In genomic region chr11:125570952-125571351, GRCh38 we compare ENCODE assay signal across 15 cellular contexts. TPM values are rescaled to one million over a fixed set of nuclear protein-coding genes. Genes with fewer than 3 reads are reported as not detected.
DNase-seq lines count a peak whose midpoint lies in the region; ATAC-seq and TF ChIP-seq lines count a peak whose summit lies in the region.
"Had no signal": no experiment of that assay in that cellular context is flagged by ENCODE, and none has a peak within 500 bp of the region (broad histone marks: within the 10 kb centered on the region; RNA-seq: fewer than 3 reads in every experiment).

No MANE protein-coding gene starts in this region.

- H3K27ac ChIP-seq in CD4-positive, alpha-beta T cell (ENCODE audit: low read depth, low read length): no peak overlapping the region
- no peak overlapping the region for H3K27ac ChIP-seq in IMR-90 (ENCODE audit: insufficient read depth, low read length)
- H3K27ac ChIP-seq in RWPE1: no peak overlapping the region
- no peak overlapping the region for H3K27ac ChIP-seq in tibial artery

- no peak overlapping the region for H2BK20ac ChIP-seq in IMR-90 (ENCODE audit: low read depth, low read length)

- peaks cover 12% of the 10 kb centered on the region for H3K4me1 ChIP-seq in IMR-90 (ENCODE audit: control insufficient read depth, insufficient read depth, low read length)
- peaks cover 20% of the 10 kb centered on the region for H3K4me1 ChIP-seq in adipocyte (ENCODE audit: control insufficient read depth, insufficient read depth, low read length)
- peaks cover 0 to 22% (median 14%) of the 10 kb centered on the region in 4 donors for H3K4me1 ChIP-seq in tibial artery

- dilution Hi-C loops in IMR-90 (cut with HindIII; ENCODE audit: low sequenced_read_pairs, unreplicated experiment): no loop called here

- H2AFZ ChIP-seq in IMR-90 (replicated peaks; ENCODE audit: low read length, poor library complexity): no peak overlapping the region

- no CpG with 5 or more reads among the region's 2 CpGs for WGBS in IMR-90 (ENCODE audit: extremely low coverage in 2 of 2, insufficient read length in 1 of 2), 2 experiments

- H4K5ac ChIP-seq in IMR-90 (ENCODE audit: low read depth, low read length): no peak overlapping the region

- H3K27me3 ChIP-seq in CD4-positive, alpha-beta T cell (ENCODE audit: control insufficient read depth, insufficient read depth, low read length): no peaks in the 10 kb centered on the region
- H3K27me3 ChIP-seq in IMR-90 (ENCODE audit: control insufficient read depth, insufficient read depth, low read length): no peaks in the 10 kb centered on the region
- no peaks in the 10 kb centered on the region for H3K27me3 ChIP-seq in adipocyte (replicated peaks; ENCODE audit: control insufficient read depth, insufficient read depth, low read length)
- H3K27me3 ChIP-seq in tibial artery: no peaks in the 10 kb centered on the region
- H3K27me3 ChIP-seq: upper lobe of left lung had no signal

- peaks cover 15 to 22% of the 10 kb centered on the region in 2 experiments for H3K79me1 ChIP-seq in IMR-90 (ENCODE audit: low read depth in 1 of 2, low read length in 2 of 2)

- H3K18ac ChIP-seq in IMR-90 (ENCODE audit: low read depth, low read length): no peak overlapping the region

- no peaks in the 10 kb centered on the region for H3K27me3 Mint-ChIP-seq in CD4-positive, alpha-beta T cell
- no peaks in the 10 kb centered on the region for H3K27me3 Mint-ChIP-seq in naive thymus-derived CD8-positive, alpha-beta T cell
- H3K27me3 Mint-ChIP-seq: naive B cell had no signal

- no peak for TF ChIP-seq RAD21 in IMR-90 (IDR thresholded peaks at IDR 0.05; ENCODE audit: low read length)

- CTCF ChIA-PET in CD4-positive, alpha-beta T cell (lab: Charles Lee): interaction anchor here (3.0 kb wide), 1 partner anchor 23 kb away, joined by 19 read pairs; the partner anchor contains the start of gene STT3A
- CTCF ChIA-PET in IMR-90 (lab: Yijun Ruan, JAX): no interaction called here
- CTCF ChIA-PET in RWPE1 (lab: Yijun Ruan, JAX): interaction anchor here (1.0 kb wide), 1 partner anchor 148 kb away, joined by 4 read pairs; no protein-coding TSS in a partner anchor

- no peak for TF ChIP-seq POLR2A in IMR-90 (IDR thresholded peaks at IDR 0.05; ENCODE audit: low read depth, low read length)

- no peaks in the 10 kb centered on the region for H3K9me3 Mint-ChIP-seq in CD4-positive, alpha-beta T cell
- no peaks in the 10 kb centered on the region for H3K9me3 Mint-ChIP-seq in naive thymus-derived CD8-positive, alpha-beta T cell
- H3K9me3 Mint-ChIP-seq: naive B cell had no signal

- H3K9me1 ChIP-seq in IMR-90 (ENCODE audit: insufficient read depth, low read length): peaks cover 5% of the 10 kb centered on the region

- H3K36me3 ChIP-seq in IMR-90 (ENCODE audit: control insufficient read depth, insufficient read depth, low read length): peaks cover 16% of the 10 kb centered on the region
- peaks cover 37% of the 10 kb centered on the region for H3K36me3 ChIP-seq in adipocyte (ENCODE audit: control insufficient read depth, insufficient read depth, low read length, severe bottlenecking)
- peaks cover 29 to 31% (median 31%) of the 10 kb centered on the region in 3 donors for H3K36me3 ChIP-seq in tibial artery

- no peak overlapping the region for H3K4me3 ChIP-seq in IMR-90 (ENCODE audit: insufficient read depth, low read depth, low read length)
- H3K4me3 ChIP-seq in adipocyte (ENCODE audit: low read length): peak overlapping the region; percentile 98
- H3K4me3 ChIP-seq in tibial artery: no peak overlapping the region

- no peak overlapping the region; the same call in 1 of the 2 replicates for H3K4me2 ChIP-seq in IMR-90 (ENCODE audit: low read depth, low read length)

- no peak overlapping the region for H3K9ac ChIP-seq in IMR-90 (ENCODE audit: low read depth, low read length)
- H3K9ac ChIP-seq in adipocyte (ENCODE audit: low read length): peak overlapping the region; percentile 98

- in situ Hi-C loops in IMR-90 (cut with MboI; ENCODE audit: low sequenced_read_pairs): no loop called here

- peaks cover 46% of the 10 kb centered on the region for H3K36me3 Mint-ChIP-seq in CD4-positive, alpha-beta T cell (ENCODE audit: low read depth)
- peaks cover 4 to 39% (median 6%) of the 10 kb centered on the region in 3 donors for H3K36me3 Mint-ChIP-seq in naive thymus-derived CD8-positive, alpha-beta T cell

- H2BK15ac ChIP-seq in IMR-90 (ENCODE audit: low read depth, low read length): no peak overlapping the region

- POLR2A ChIA-PET in CD4-positive, alpha-beta T cell (lab: Charles Lee): interaction anchor here (1.8 to 6.7 kb wide), 3 partner anchors 21 to 317 kb away, joined by 15 to 136 read pairs (median 21); partner anchors contain the start of genes CHEK1, HYLS1 and STT3A
- POLR2A ChIA-PET in IMR-90 (lab: Charles Lee; ENCODE audit: unreplicated experiment) (no interaction called here), RWPE1 (lab: Yijun Ruan, JAX; ENCODE audit: low non-redundant PET) (no interaction called here)
- POLR2A ChIA-PET in naive thymus-derived CD8-positive, alpha-beta T cell (lab: Charles Lee): interaction anchor here (0.6 to 2.0 kb wide), 4 partner anchors 21 to 733 kb away, joined by 3 to 59 read pairs (median 8); partner anchors contain the start of genes CHEK1, DCPS, HYLS1 and STT3A

- H3K56ac ChIP-seq in IMR-90 (ENCODE audit: extremely low read depth, insufficient read depth, low read length): no peak overlapping the region

- H3K27ac Mint-ChIP-seq in CD4-positive, alpha-beta T cell: peak overlapping the region; percentile 84
- peak overlapping the region in 9 of 10 donors; percentile 10 to 95 (median 75) for H3K27ac Mint-ChIP-seq in naive thymus-derived CD8-positive, alpha-beta T cell

- H3K4me1 Mint-ChIP-seq in CD4-positive, alpha-beta T cell (ENCODE audit: low read depth): peaks cover 26% of the 10 kb centered on the region
- H3K4me1 Mint-ChIP-seq in naive thymus-derived CD8-positive, alpha-beta T cell: peaks cover 13 to 47% (median 42%) of the 10 kb centered on the region in 4 donors

- no TSS peak for BruUV-seq in IMR-90 (replicated peaks; lab: Mats Ljungman, UMichigan)

- 0 out of 2 replicates have a peak overlapping the region, but pooled peaks have one; percentile 55 for H2AK5ac ChIP-seq in IMR-90 (ENCODE audit: low read depth, low read length)

- peak overlapping the region; percentile 21; the same call in 1 of the 2 replicates for H3K4ac ChIP-seq in IMR-90 (ENCODE audit: low read depth, low read length)

- no peak for ATAC-seq in CD4-positive, alpha-beta T cell (ENCODE audit: poor library complexity)
- ATAC-seq in IMR-90 (ENCODE audit: low read depth): no peak
- ATAC-seq in naive thymus-derived CD8-positive, alpha-beta T cell: no peak

- no peak overlapping the region for H4K8ac ChIP-seq in IMR-90 (ENCODE audit: low read depth in 2 of 2, low read length in 2 of 2)

- peak overlapping the region; percentile 89 for H3K23ac ChIP-seq in IMR-90 (ENCODE audit: low read depth, low read length)

- no peaks in the 10 kb centered on the region for H4K20me1 ChIP-seq in IMR-90 (ENCODE audit: insufficient read depth, low read length)

- peak overlapping the region; percentile 86 for H3K4me3 Mint-ChIP-seq in CD4-positive, alpha-beta T cell
- peak overlapping the region in 8 of 10 donors; percentile 83 to 94 (median 92) for H3K4me3 Mint-ChIP-seq in naive thymus-derived CD8-positive, alpha-beta T cell

- no peaks in the 10 kb centered on the region for H3K9me3 ChIP-seq in CD4-positive, alpha-beta T cell (ENCODE audit: control insufficient read depth, low read length)
- H3K9me3 ChIP-seq in IMR-90 (ENCODE audit: control insufficient read depth, insufficient read depth, low read length) (no peaks in the 10 kb centered on the region), adipocyte (ENCODE audit: control insufficient read depth, low read length) (no peaks in the 10 kb centered on the region), tibial artery (no peaks in the 10 kb centered on the region)
- H3K9me3 ChIP-seq: upper lobe of left lung had no signal

- no peak overlapping the region for H2AK9ac ChIP-seq in IMR-90 (replicated peaks; ENCODE audit: low read depth, low read length, poor library complexity)

- intact Hi-C loops in CD4-positive, alpha-beta T cell (cut with DNase I, micrococcal nuclease): loop anchor here in 1 of 2 experiments (5.0 kb wide), 1 partner anchor 696 kb away; the partner anchor contains the start of genes FOXRED1 and SRPRA
- intact Hi-C loops in IMR-90 (cut with micrococcal nuclease): no loop called here
- intact Hi-C loops in tibial artery (cut with DNase I; ENCODE audit: low total_unique reads): no loop called here

- H3K14ac ChIP-seq in IMR-90 (replicated peaks; ENCODE audit: low read depth, low read length): no peak overlapping the region

- H2BK120ac ChIP-seq in IMR-90 (ENCODE audit: low read depth, low read length): no peak overlapping the region

- H2BK5ac ChIP-seq in IMR-90 (ENCODE audit: low read depth, low read length, poor library complexity, severe bottlenecking): peak overlapping the region; percentile 18

- DNase-seq in CD4-positive, alpha-beta T cell: no peak
- DNase-seq in IMR-90: no peak
- DNase-seq in adipocyte (ENCODE audit: low read depth): no peak
- no peak for DNase-seq in naive thymus-derived CD8-positive, alpha-beta T cell
- no peak for DNase-seq in RWPE1 (ENCODE audit: low spot score)
- DNase-seq in tibial artery: no peak
- DNase-seq in activated gamma-delta T cell treated with Interleukin-2 at 50 U/mL for 16 hours: no peak
- DNase-seq in HPDE6-E6E7 (ENCODE audit: extremely low spot score): no peak
- DNase-seq: activated effector memory CD4-positive, alpha-beta T cell treated with anti-CD3 and anti-CD28 coated beads, Interleukin-2, amount 50 U/mL, for 16 hours; Calu3; effector CD8-positive, alpha-beta T cell; Kasumi-1; naive B cell; stimulated activated CD4-positive, alpha-beta T cell treated with anti-CD3 and anti-CD28 coated beads, Interleukin-2, amount 100 ng/mL, for 48 hours; upper lobe of left lung had no signal

- no peak overlapping the region for H4K91ac ChIP-seq in IMR-90 (ENCODE audit: insufficient read depth, low read depth, low read length)

- TF ChIP-seq CTCF in CD4-positive, alpha-beta T cell (IDR thresholded peaks at IDR 0.05): no peak
- TF ChIP-seq CTCF in IMR-90 (conservative IDR thresholded peaks at IDR 0.05; ENCODE audit: low read depth, low read length) (no peak), RWPE1 (conservative IDR thresholded peaks at IDR 0.05; ENCODE audit: low read depth) (no peak), tibial artery (IDR thresholded peaks at IDR 0.05) (no peak)

RNA-seq across cellular contexts. Expression of gene EI24, which starts 1.7 kb away (rescaled TPM):
- 10 to 100 TPM; 21.0 to 22.8 TPM for total RNA-seq in CD4-positive, alpha-beta T cell
- total RNA-seq in IMR-90 (2012; rRNA removed): 95.9 and 122 TPM in 2 replicates
- polyA plus RNA-seq in IMR-90 (2012; rRNA removed): 82.6 and 89.7 TPM in 2 replicates
- 75.8 and 96.6 TPM in 2 replicates for polyA plus RNA-seq in IMR-90 (2012; cell fraction: cytosol; rRNA removed)
- 16.5 and 42.6 TPM in 2 replicates for polyA plus RNA-seq in IMR-90 (2012; cell fraction: nucleus; rRNA removed; ENCODE audit: low replicate concordance)
- total RNA-seq in naive thymus-derived CD8-positive, alpha-beta T cell: 10 to 100 TPM; 34.6 to 39.4 TPM
- polyA plus RNA-seq in naive thymus-derived CD8-positive, alpha-beta T cell: 10 to 100 TPM; 56.0 to 84.4 (median 74.0) TPM

RNA-seq across cellular contexts. Expression of gene STT3A, which starts 21.7 kb away (rescaled TPM):
- total RNA-seq in CD4-positive, alpha-beta T cell: 10 to 100 TPM; 35.1 to 38.6 TPM
- 346 and 387 TPM in 2 replicates for total RNA-seq in IMR-90 (2012; rRNA removed)
- 180 and 184 TPM in 2 replicates for polyA plus RNA-seq in IMR-90 (2012; rRNA removed)
- 112 and 179 TPM in 2 replicates for polyA plus RNA-seq in IMR-90 (2012; cell fraction: cytosol; rRNA removed)
- 25.4 and 108 TPM in 2 replicates for polyA plus RNA-seq in IMR-90 (2012; cell fraction: nucleus; rRNA removed; ENCODE audit: low replicate concordance)
- 10 to 100 TPM; 57.0 to 64.5 TPM for total RNA-seq in naive thymus-derived CD8-positive, alpha-beta T cell
- 10 to 100 TPM; 36.8 to 53.4 (median 40.1) TPM for polyA plus RNA-seq in naive thymus-derived CD8-positive, alpha-beta T cell

RNA-seq across cellular contexts. Expression of gene CHEK1, which starts 54.0 kb away (rescaled TPM):
- total RNA-seq in CD4-positive, alpha-beta T cell: 1 to 10 TPM; 6.8 to 7.8 TPM
- total RNA-seq in IMR-90 (2012; rRNA removed): 22.6 and 30.3 TPM in 2 replicates
- polyA plus RNA-seq in IMR-90 (2012; rRNA removed): 15.9 and 16.0 TPM in 2 replicates
- 2.7 and 6.0 TPM in 2 replicates for polyA plus RNA-seq in IMR-90 (2012; cell fraction: cytosol; rRNA removed)
- polyA plus RNA-seq in IMR-90 (2012; cell fraction: nucleus; rRNA removed; ENCODE audit: low replicate concordance): 3.2 and 9.7 TPM in 2 replicates
- 1 to 10 TPM; 2.0 to 2.1 TPM for total RNA-seq in naive thymus-derived CD8-positive, alpha-beta T cell
- polyA plus RNA-seq in naive thymus-derived CD8-positive, alpha-beta T cell: 1 to 10 TPM; 1.0 to 2.1 (median 1.3) TPM

Comparison
In these comparisons a context has a peak if more than half of its experiments do, and no peak if none do; other contexts are left out.
1. POLR2A ChIA-PET loops: an anchor here in CD4-positive, alpha-beta T cell (1.8 to 6.7 kb wide) and naive thymus-derived CD8-positive, alpha-beta T cell (0.6 to 2.0 kb wide); none called in IMR-90 and RWPE1.